Comparison of ENCODE assay signal across 9 cellular contexts in genomic region chr7:131008840-131009651, GRCh38.
DNase-seq lines count a peak whose midpoint lies in the region; ATAC-seq and TF ChIP-seq lines count a peak whose summit lies in the region.
"Had no signal": no experiment of that assay in that cellular context is flagged by ENCODE, and none has a peak within 500 bp of the region (broad histone marks: within the 10 kb centered on the region; RNA-seq: fewer than 3 reads in every experiment).

No MANE protein-coding gene starts in this region.

- peak; percentile 37 for ATAC-seq in activated CD4-positive, alpha-beta T cell treated with anti-CD3 and anti-CD28 coated beads for 36 hours
- ATAC-seq in stimulated activated naive CD8-positive, alpha-beta T cell treated with anti-CD3 and anti-CD28 coated beads, Interleukin-15, Interleukin-2, amounts not matched to agents 100 U/mL and 50 U/mL, for 24 hours = peak; percentile 38
- ATAC-seq in GM18511 (IDR thresholded peaks at IDR 0.05; ENCODE audit: unreplicated experiment) = no peak
- ATAC-seq in HG02759 (IDR thresholded peaks at IDR 0.05; ENCODE audit: unreplicated experiment) = no peak
- no peak for ATAC-seq in left colon

- no peak for DNase-seq in activated CD4-positive, alpha-beta T cell treated with anti-CD3 and anti-CD28 coated beads for 36 hours
- no peak for DNase-seq in activated CD4-positive, alpha-beta T cell treated with anti-CD3 and anti-CD28 coated beads, Interleukin-2, amount 50 U/mL, for 1 hour
- peak; percentile 79 for DNase-seq in fibroblast of villous mesenchyme (ENCODE audit: low read depth)
- DNase-seq in stimulated activated naive CD8-positive, alpha-beta T cell treated with anti-CD3 and anti-CD28 coated beads, Interleukin-15, Interleukin-2, amounts not matched to agents 100 U/mL and 50 U/mL, for 24 hours = no peak
- no peak for DNase-seq in left colon
- DNase-seq: heart right ventricle had no signal

- CTCF ChIA-PET in activated CD4-positive, alpha-beta T cell treated with anti-CD3 and anti-CD28 coated beads for 36 hours (lab: Charles Lee) = interaction anchor here (0.8 to 3.8 kb wide), 12 partner anchors 10 to 97 kb away, joined by 3 to 44 read pairs (median 4); no protein-coding TSS in a partner anchor

- peak overlapping the region; percentile 23 for H3K4me3 ChIP-seq in WI38 (ENCODE audit: low read depth, low read length)
- H3K4me3 ChIP-seq in fibroblast of villous mesenchyme (ENCODE audit: low read depth, low read length) = no peak overlapping the region
- H3K4me3 ChIP-seq: heart right ventricle had no signal

- no peaks in the 10 kb centered on the region for H3K27me3 Mint-ChIP-seq in activated CD4-positive, alpha-beta T cell treated with anti-CD3 and anti-CD28 coated beads for 36 hours

- intact Hi-C loops in activated CD4-positive, alpha-beta T cell treated with anti-CD3 and anti-CD28 coated beads for 36 hours (cut with DNase I, micrococcal nuclease) = loop anchor here (1.0 kb wide), 2 partner anchors 23 to 96 kb away; no protein-coding TSS in a partner anchor
- intact Hi-C loops in left colon (cut with DNase I, micrococcal nuclease) = loop anchor here in 1 of 2 donors (10.0 kb wide), 1 partner anchor 114 kb away; no protein-coding TSS in a partner anchor

- peaks cover 23% of the 10 kb centered on the region for H3K36me3 Mint-ChIP-seq in activated CD4-positive, alpha-beta T cell treated with anti-CD3 and anti-CD28 coated beads for 36 hours (ENCODE audit: low read depth)

- H3K4me3 Mint-ChIP-seq in activated CD4-positive, alpha-beta T cell treated with anti-CD3 and anti-CD28 coated beads for 36 hours = peak overlapping the region; percentile 56

- H3K4me1 Mint-ChIP-seq in activated CD4-positive, alpha-beta T cell treated with anti-CD3 and anti-CD28 coated beads for 36 hours = peaks cover 97% of the 10 kb centered on the region

- peak overlapping the region; percentile 96 for H3K27ac Mint-ChIP-seq in activated CD4-positive, alpha-beta T cell treated with anti-CD3 and anti-CD28 coated beads for 36 hours

- POLR2A ChIA-PET in activated CD4-positive, alpha-beta T cell treated with anti-CD3 and anti-CD28 coated beads for 36 hours (lab: Charles Lee) = interaction anchor here (0.6 to 4.0 kb wide), 7 partner anchors 10 to 95 kb away, joined by 3 to 27 read pairs (median 5); no protein-coding TSS in a partner anchor

- TF ChIP-seq CTCF in WI38 (IDR thresholded peaks at IDR 0.05; ENCODE audit: low read depth, low read length) (no peak), fibroblast of villous mesenchyme (IDR thresholded peaks at IDR 0.05; ENCODE audit: insufficient read depth, low read depth, low read length) (no peak)

- no peaks in the 10 kb centered on the region for H3K9me3 Mint-ChIP-seq in activated CD4-positive, alpha-beta T cell treated with anti-CD3 and anti-CD28 coated beads for 36 hours (ENCODE audit: low read depth)

Comparison
In these comparisons a context has a peak if more than half of its experiments do, and no peak if none do; other contexts are left out.
1. ATAC-seq: peak in activated CD4-positive, alpha-beta T cell treated with anti-CD3 and anti-CD28 coated beads for 36 hours (single experiment) and stimulated activated naive CD8-positive, alpha-beta T cell treated with anti-CD3 and anti-CD28 coated beads, Interleukin-15, Interleukin-2, amounts not matched to agents 100 U/mL and 50 U/mL, for 24 hours (single experiment); none in GM18511 (single experiment), HG02759 (single experiment) and left colon (single experiment).